Comparison of ENCODE assay signal across 18 cellular contexts in genomic region chr7:151864561-151864960, GRCh38. TPM values are rescaled to one million over a fixed set of nuclear protein-coding genes. Genes with fewer than 3 reads are reported as not detected.
A peak's percentile ranks its signal among the peaks of the same experiment; 100 is the strongest.
DNase-seq lines count a peak whose midpoint lies in the region; ATAC-seq, FAIRE-seq and TF ChIP-seq lines count a peak whose summit lies in the region.
"Had no signal": no experiment of that assay in that cellular context is flagged by ENCODE, and none has a peak within 500 bp of the region (broad histone marks: within the 10 kb centered on the region; RNA-seq: fewer than 3 reads in every experiment).

No MANE protein-coding gene starts in this region.

- POLR2A ChIA-PET in HepG2 (lab: Yijun Ruan, JAX) = no interaction called here

- CTCF ChIA-PET in HepG2 (lab: Yijun Ruan, JAX; ENCODE audit: low intra/inter-chr PET ratio, low total read pairs) = no interaction called here

- TF ChIP-seq RAD21 in liver (IDR thresholded peaks at IDR 0.05) (no peak), HepG2 (CRISPR knock-in tag; IDR thresholded peaks at IDR 0.05) (no peak)

- H3K4me1 Mint-ChIP-seq in memory B cell = peaks cover 33% of the 10 kb centered on the region

- H3K9ac ChIP-seq in liver (ENCODE audit: low read depth in 1 of 2, low read length in 2 of 2) (peak overlapping the region in 1 of 2 donors; percentile 18), HepG2 (ENCODE audit: insufficient read depth, low read depth, low read length) (no peak overlapping the region)

- BruUV-seq in HepG2 (replicated peaks; lab: Mats Ljungman, UMichigan) = no TSS peak

- no peak overlapping the region for H3K4me3 ChIP-seq in liver (ENCODE audit: low read depth in 1 of 3, low read length in 3 of 3)
- no peak overlapping the region for H3K4me3 ChIP-seq in HepG2 (replicated peaks in 1 of 3; ENCODE audit: insufficient read depth in 1 of 3, low read depth in 2 of 3, low read length in 3 of 3)
- no peak overlapping the region for H3K4me3 ChIP-seq in SJCRH30
- no peak overlapping the region for H3K4me3 ChIP-seq in lower lobe of right lung
- H3K4me3 ChIP-seq: Peyer's patch had no signal

- H3K4me2 ChIP-seq in HepG2 (ENCODE audit: low read depth, low read length) = no peak overlapping the region

- H3K36me3 Mint-ChIP-seq in memory B cell = peaks cover 5% of the 10 kb centered on the region

- no peaks in the 10 kb centered on the region for H3K9me3 Mint-ChIP-seq in memory B cell
- H3K9me3 Mint-ChIP-seq: CD4-positive, CD25-positive, alpha-beta regulatory T cell had no signal

- H3K36me3 ChIP-seq in liver (ENCODE audit: control insufficient read depth in 4 of 4, insufficient read depth in 3 of 4, low read depth in 1 of 4, low read length in 3 of 4) = no peaks in the 10 kb centered on the region
- H3K36me3 ChIP-seq in HepG2 (replicated peaks in 1 of 2; ENCODE audit: control insufficient read depth in 1 of 2, insufficient read depth in 2 of 2, low read length in 2 of 2) = no peaks in the 10 kb centered on the region
- H3K36me3 ChIP-seq in SJCRH30 = no peaks in the 10 kb centered on the region
- H3K36me3 ChIP-seq in lower lobe of right lung = no peaks in the 10 kb centered on the region
- H3K36me3 ChIP-seq: Peyer's patch had no signal

- H3K27me3 Mint-ChIP-seq in memory B cell = no peaks in the 10 kb centered on the region
- H3K27me3 Mint-ChIP-seq: CD4-positive, CD25-positive, alpha-beta regulatory T cell had no signal

- 70% methylated on average over 6 of the region's 6 CpGs for WGBS in liver
- WGBS in HepG2 (ENCODE audit: low lambda C conversion rate) = 66% methylated on average over 6 of the region's 6 CpGs

- H3K27ac ChIP-seq in liver (ENCODE audit: low read depth in 1 of 2, low read length in 2 of 2) (peak overlapping the region; percentile 53 to 71), HepG2 (ENCODE audit: extremely low read length, insufficient read depth, low read length) (no peak overlapping the region), SJCRH30 (peak overlapping the region; percentile 68), lower lobe of right lung (no peak overlapping the region)

- intact Hi-C loops in HepG2 (cut with micrococcal nuclease; ENCODE audit: unreplicated experiment) = no loop called here
- intact Hi-C loops in lower lobe of right lung (cut with DNase I) = no loop called here

- TF ChIP-seq EP300 in HepG2 (IDR thresholded peaks at IDR 0.05; ENCODE audit: low read depth in 2 of 2, low read length in 2 of 2) (no peak), HepG2 (CRISPR knock-in tag; IDR thresholded peaks at IDR 0.05; ENCODE audit: borderline replicate concordance) (no peak)

- peak overlapping the region; percentile 24 for H3K27ac Mint-ChIP-seq in memory B cell

- peak overlapping the region; percentile 71 for H3K4me3 Mint-ChIP-seq in memory B cell

- no peak for TF ChIP-seq POLR2A in HepG2 (IDR thresholded peaks at IDR 0.05; ENCODE audit: insufficient read depth in 1 of 2, low read depth in 2 of 2, low read length in 2 of 2)

- FAIRE-seq in HepG2 (lab: Jason Lieb, UNC) = no peak
- FAIRE-seq: A204.1, H54, HTR-8/SVneo had no signal

- H3K27me3 ChIP-seq in liver (ENCODE audit: control insufficient read depth in 4 of 4, insufficient read depth in 4 of 4, low read length in 3 of 4) (no peaks in the 10 kb centered on the region), HepG2 (ENCODE audit: control insufficient read depth in 1 of 2, insufficient read depth in 2 of 2, low read length in 2 of 2) (peaks cover 0 to 3% of the 10 kb centered on the region in 2 experiments; a peak in 2 of 5 replicates), SJCRH30 (no peaks in the 10 kb centered on the region), lower lobe of right lung (ENCODE audit: low read depth) (no peaks in the 10 kb centered on the region)
- H3K27me3 ChIP-seq: Peyer's patch had no signal

- ATAC-seq in HepG2 (no peak), memory B cell (ENCODE audit: low read depth) (no peak), lower lobe of right lung (no peak)

- no peak overlapping the region for H2AFZ ChIP-seq in HepG2 (ENCODE audit: low read length)

- TF ChIP-seq CTCF in liver (IDR thresholded peaks at IDR 0.05; ENCODE audit: low read depth, low read length, missing input control) = no peak
- TF ChIP-seq CTCF in HepG2 (CRISPR knock-in tag; IDR thresholded peaks at IDR 0.05) = no peak
- TF ChIP-seq CTCF in lower lobe of right lung (IDR thresholded peaks at IDR 0.05) = no peak

- H3K9me3 ChIP-seq in liver (ENCODE audit: control insufficient read depth in 4 of 4, low read length in 3 of 4) (no peaks in the 10 kb centered on the region), HepG2 (ENCODE audit: low read length) (no peaks in the 10 kb centered on the region), SJCRH30 (replicated peaks) (no peaks in the 10 kb centered on the region; the same call in 1 of the 2 replicates), lower lobe of right lung (no peaks in the 10 kb centered on the region)
- H3K9me3 ChIP-seq: Peyer's patch had no signal

- H3K79me2 ChIP-seq in HepG2 (ENCODE audit: insufficient read depth, low read length) = no peaks in the 10 kb centered on the region

- H4K20me1 ChIP-seq in HepG2 (ENCODE audit: insufficient read depth, low read length) = no peaks in the 10 kb centered on the region; the same call in 1 of the 2 replicates

- in situ Hi-C loops in HepG2 (cut with HindIII; ENCODE audit: extremely low pct_ligation_motif_present, low pct_unique_long_range_greater_than_20kb) = no loop called here

- DNase-seq in HepG2 (ENCODE audit: low spot score) = no peak
- DNase-seq in SJCRH30 = no peak
- DNase-seq in memory B cell (ENCODE audit: low spot score in 2 of 2) = no peak
- no peak for DNase-seq in SIG-M5 (lab: John Stamatoyannopoulos, UW)
- DNase-seq in lower lobe of right lung = no peak
- DNase-seq in NCI-H510A (lab: John Stamatoyannopoulos, UW) = no peak
- DNase-seq: CD4-positive, CD25-positive, alpha-beta regulatory T cell; EL; GF-D8; IMR-90; NCI-H1694; NCI-H446; NCI-H774 had no signal

- peaks cover 26 to 81% (median 59%) of the 10 kb centered on the region in 4 donors for H3K4me1 ChIP-seq in liver (ENCODE audit: control insufficient read depth in 4 of 4, insufficient read depth in 4 of 4, low read length in 3 of 4)
- H3K4me1 ChIP-seq in HepG2 (ENCODE audit: insufficient read depth, low read length) = no peaks in the 10 kb centered on the region
- H3K4me1 ChIP-seq in SJCRH30 = peaks cover 2% of the 10 kb centered on the region; the same call in 1 of the 2 replicates
- H3K4me1 ChIP-seq in lower lobe of right lung = peaks cover 28% of the 10 kb centered on the region

TF ChIP-seq in liver, 16 proteins besides CTCF, POLR2A, EP300 and RAD21:
- TF ChIP-seq MAX (IDR thresholded peaks at IDR 0.05) = no peak

TF ChIP-seq in HepG2, 621 proteins besides CTCF, POLR2A, EP300 and RAD21:
- TF ChIP-seq POLR2AphosphoS2 (IDR thresholded peaks at IDR 0.05; ENCODE audit: low read depth, low read length) = no peak
- no peak for TF ChIP-seq RARA (CRISPR knock-in tag; IDR thresholded peaks at IDR 0.05)
- TF ChIP-seq ZBTB7B (CRISPR knock-in tag; IDR thresholded peaks at IDR 0.05) = no peak
- no peak for TF ChIP-seq NFE2L1 (CRISPR knock-in tag; IDR thresholded peaks at IDR 0.05; ENCODE audit: borderline replicate concordance)
- no peak for TF ChIP-seq ZNF350 (CRISPR knock-in tag; IDR thresholded peaks at IDR 0.05; ENCODE audit: borderline replicate concordance, low read depth)
TF ChIP-seq in HepG2: peak in this region for 0.

RNA-seq across cellular contexts. Expression of gene PRKAG2, which starts 12.4 kb away (rescaled TPM):
- total RNA-seq in liver (10 to 100 TPM in 1 of 2 donors, 1 to 10 TPM in 1; 3.6 to 25.1 TPM), HepG2 (2016; rRNA removed; fragmentation: Illumina TruSeq; extraction: Trizol) (1.1 and 1.3 TPM in 2 replicates), lower lobe of right lung (35.4 TPM)
- polyA plus RNA-seq in liver (10 to 100 TPM; 11.5 to 22.2 TPM), HepG2 (2011; rRNA removed) (0.85 and 0.90 TPM in 2 replicates)
- 1.3 and 1.8 TPM in 2 replicates for total RNA-seq in HepG2 (2016; cell fraction: cytosol; rRNA removed; fragmentation: Illumina TruSeq; extraction: Trizol; ENCODE audit: low read depth)
- 1.2 and 1.3 TPM in 2 replicates for total RNA-seq in HepG2 (2016; cell fraction: insoluble cytoplasmic fraction; rRNA removed; fragmentation: Illumina TruSeq; extraction: Trizol)
- total RNA-seq in HepG2 (2016; cell fraction: membrane; rRNA removed; fragmentation: Illumina TruSeq; extraction: Trizol) = 2.2 and 2.3 TPM in 2 replicates
- total RNA-seq in HepG2 (2016; cell fraction: nucleus; rRNA removed; fragmentation: Illumina TruSeq; extraction: Trizol) = 0.78 TPM in 2 replicates
- polyA plus RNA-seq in HepG2 (2011; cell fraction: cytosol; rRNA removed) = 0.47 and 0.62 TPM in 2 replicates
- polyA plus RNA-seq in HepG2 (2011; cell fraction: nucleus; rRNA removed) = 0.83 and 1.2 TPM in 2 replicates
- polyA plus RNA-seq in HepG2 (2012) = 0.30 and 0.45 TPM in 2 replicates
- polyA plus RNA-seq in HepG2 (2016; cell fraction: cytosol; fragmentation: Illumina TruSeq; extraction: Trizol; ENCODE audit: low read depth) = 2.1 and 2.9 TPM in 2 replicates
- 1.7 and 2.3 TPM in 2 replicates for polyA plus RNA-seq in HepG2 (2016; cell fraction: insoluble cytoplasmic fraction; fragmentation: Illumina TruSeq; extraction: Trizol; ENCODE audit: low read depth)
- 3.3 and 3.5 TPM in 2 replicates for polyA plus RNA-seq in HepG2 (2016; cell fraction: membrane; fragmentation: Illumina TruSeq; extraction: Trizol; ENCODE audit: low read depth)
- 2.0 and 3.4 TPM in 2 replicates for polyA plus RNA-seq in HepG2 (2016; cell fraction: nucleus; fragmentation: Illumina TruSeq; extraction: Trizol; ENCODE audit: insufficient read depth, low read depth)
- polyA minus RNA-seq in HepG2 (2011; rRNA and poly(A)+ RNA removed; ENCODE audit: low replicate concordance) = 0.20 and 0.87 TPM in 2 replicates
- polyA minus RNA-seq in HepG2 (2011; cell fraction: cytosol; rRNA and poly(A)+ RNA removed) = not detected in 2 replicates
- 0.75 and 0.77 TPM in 2 replicates for polyA minus RNA-seq in HepG2 (2011; cell fraction: nucleus; rRNA and poly(A)+ RNA removed)
- 9.5 and 10.9 TPM in 2 replicates for total RNA-seq in SJCRH30 (2014; rRNA removed; shearing (Covaris generic))

Comparison
In these comparisons a context has a peak if more than half of its experiments do, and no peak if none do; other contexts are left out.
1. H3K27ac ChIP-seq: peak in liver (2 of 2) and SJCRH30 (single experiment); none in HepG2 (single experiment) and lower lobe of right lung (single experiment).